ENCODE assay signal across 27 cellular contexts in the genomic region with DNA sequence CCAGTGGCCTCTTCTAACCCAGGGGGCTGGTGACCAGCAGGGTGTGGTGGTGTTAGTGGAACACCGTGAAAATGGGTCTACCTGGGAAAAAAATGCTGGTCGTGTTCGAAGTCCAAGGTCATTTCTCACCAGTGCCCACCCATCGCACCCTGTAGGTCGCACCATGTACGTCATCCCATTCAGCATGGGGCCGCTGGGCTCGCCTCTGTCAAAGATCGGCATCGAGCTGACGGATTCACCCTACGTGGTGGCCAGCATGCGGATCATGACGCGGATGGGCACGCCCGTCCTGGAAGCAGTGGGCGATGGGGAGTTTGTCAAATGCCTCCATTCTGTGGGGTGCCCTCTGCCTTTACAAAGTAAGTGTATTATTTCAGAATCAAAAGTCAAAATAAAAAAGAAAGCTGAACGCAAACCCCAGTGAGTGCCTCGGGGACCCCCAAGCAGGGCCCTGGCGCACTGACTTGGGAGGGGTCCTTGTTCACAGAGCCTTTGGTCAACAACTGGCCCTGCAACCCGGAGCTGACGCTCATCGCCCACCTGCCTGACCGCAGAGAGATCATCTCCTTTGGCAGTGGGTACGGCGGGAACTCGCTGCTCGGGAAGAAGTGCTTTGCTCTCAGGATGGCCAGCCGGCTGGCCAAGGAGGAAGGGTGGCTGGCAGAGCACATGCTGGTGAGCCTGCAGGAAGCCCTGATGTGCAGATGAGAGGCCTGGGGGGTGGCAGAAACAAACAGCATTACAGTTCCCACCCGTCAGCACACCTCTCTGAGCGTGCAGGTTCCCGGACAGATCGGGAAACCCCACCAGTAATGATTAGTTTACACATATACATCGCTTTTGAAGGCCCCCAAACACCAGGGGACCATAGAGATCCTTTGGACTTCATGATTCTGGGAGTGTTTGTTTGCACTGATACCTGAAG. TPM values are rescaled to one million over a fixed set of nuclear protein-coding genes. Genes with fewer than 3 reads are reported as not detected.
"Had no signal": no experiment of that assay in that cellular context is flagged by ENCODE, and none has a peak within 500 bp of the region (broad histone marks: within the 10 kb centered on the region; RNA-seq: fewer than 3 reads in every experiment).

No MANE protein-coding gene starts in this region.

- H3K27ac Mint-ChIP-seq: activated CD4-positive, alpha-beta memory T cell treated with anti-CD3 and anti-CD28 coated beads, Interleukin-2, amount 10 ng/mL, durations not matched to agents 7 days and 5 days; activated CD4-positive, alpha-beta T cell treated with anti-CD3 and anti-CD28 coated beads, Interleukin-2, amount 10 ng/mL, durations not matched to agents 7 days and 5 days; activated naive CD4-positive, alpha-beta T cell treated with anti-CD3 and anti-CD28 coated beads, Interleukin-2, amount 10 ng/mL, durations not matched to agents 7 days and 5 days; activated naive CD8-positive, alpha-beta T cell treated with anti-CD3 and anti-CD28 coated beads for 36 hours; activated T-helper 17 cell treated with anti-CD3 and anti-CD28 coated beads, Interleukin-2, amount 50 U/mL, for 72 hours had no signal

- H3K4me1 ChIP-seq: breast epithelium had no signal

- DNase-seq: activated CD4-positive, alpha-beta memory T cell treated with anti-CD3 and anti-CD28 coated beads, Interleukin-2, amount 10 ng/mL, durations not matched to agents 7 days and 5 days; activated CD4-positive, alpha-beta T cell treated with anti-CD3 and anti-CD28 coated beads, Interleukin-2, amount 10 ng/mL, durations not matched to agents 7 days and 5 days; activated CD4-positive, CD25-positive, alpha-beta regulatory T cell; activated gamma-delta T cell; activated naive CD4-positive, alpha-beta T cell treated with anti-CD3 and anti-CD28 coated beads, Interleukin-2, amount 10 ng/mL, durations not matched to agents 7 days and 5 days; activated naive CD8-positive, alpha-beta T cell treated with anti-CD3 and anti-CD28 coated beads for 36 hours; activated T-cell treated with anti-CD3 and anti-CD28 coated beads for 4 hours; activated T-cell treated with anti-CD3 and anti-CD28 coated beads, Interleukin-2, amount 50 U/mL, for 48 hours; adrenal gland; aorta; IMR-90; Kasumi-1; KBM-7; NCI-H1105 treated with DMSO at 0.1 percent for 48 hours; NCI-H146; NCI-H187 treated with DMSO at 0.1 percent for 48 hours; NCI-H2081 treated with DMSO at 0.1 percent for 48 hours; NCI-H446; NCI-H524; PC-3; SK-N-SH; T-helper 1 cell had no signal

- H3K4me3 Mint-ChIP-seq: activated CD4-positive, alpha-beta memory T cell treated with anti-CD3 and anti-CD28 coated beads, Interleukin-2, amount 10 ng/mL, durations not matched to agents 7 days and 5 days; activated CD4-positive, alpha-beta T cell treated with anti-CD3 and anti-CD28 coated beads, Interleukin-2, amount 10 ng/mL, durations not matched to agents 7 days and 5 days; activated naive CD4-positive, alpha-beta T cell treated with anti-CD3 and anti-CD28 coated beads, Interleukin-2, amount 10 ng/mL, durations not matched to agents 7 days and 5 days; activated naive CD8-positive, alpha-beta T cell treated with anti-CD3 and anti-CD28 coated beads for 36 hours; activated T-helper 17 cell treated with anti-CD3 and anti-CD28 coated beads, Interleukin-2, amount 50 U/mL, for 72 hours had no signal

- H3K9ac ChIP-seq: SK-N-SH had no signal

- ATAC-seq: activated T-helper 17 cell treated with anti-CD3 and anti-CD28 coated beads, Interleukin-2, amount 50 U/mL, for 72 hours; PC-3 had no signal

- H3K36me3 Mint-ChIP-seq: activated naive CD4-positive, alpha-beta T cell treated with anti-CD3 and anti-CD28 coated beads, Interleukin-2, amount 10 ng/mL, durations not matched to agents 7 days and 5 days; activated naive CD8-positive, alpha-beta T cell treated with anti-CD3 and anti-CD28 coated beads for 36 hours had no signal

- H3K27ac ChIP-seq: adrenal gland, breast epithelium, VCaP had no signal

- H3K4me1 Mint-ChIP-seq: activated CD4-positive, alpha-beta memory T cell treated with anti-CD3 and anti-CD28 coated beads, Interleukin-2, amount 10 ng/mL, durations not matched to agents 7 days and 5 days; activated CD4-positive, alpha-beta T cell treated with anti-CD3 and anti-CD28 coated beads, Interleukin-2, amount 10 ng/mL, durations not matched to agents 7 days and 5 days; activated naive CD4-positive, alpha-beta T cell treated with anti-CD3 and anti-CD28 coated beads, Interleukin-2, amount 10 ng/mL, durations not matched to agents 7 days and 5 days; activated naive CD8-positive, alpha-beta T cell treated with anti-CD3 and anti-CD28 coated beads for 36 hours; activated T-helper 17 cell treated with anti-CD3 and anti-CD28 coated beads, Interleukin-2, amount 50 U/mL, for 72 hours had no signal

- H3K4me2 ChIP-seq: SK-N-SH had no signal

- H3K4me3 ChIP-seq: adrenal gland, breast epithelium had no signal

- H3K9me3 Mint-ChIP-seq: activated CD4-positive, alpha-beta memory T cell treated with anti-CD3 and anti-CD28 coated beads, Interleukin-2, amount 10 ng/mL, durations not matched to agents 7 days and 5 days; activated CD4-positive, alpha-beta T cell treated with anti-CD3 and anti-CD28 coated beads, Interleukin-2, amount 10 ng/mL, durations not matched to agents 7 days and 5 days; activated naive CD4-positive, alpha-beta T cell treated with anti-CD3 and anti-CD28 coated beads, Interleukin-2, amount 10 ng/mL, durations not matched to agents 7 days and 5 days; activated naive CD8-positive, alpha-beta T cell treated with anti-CD3 and anti-CD28 coated beads for 36 hours; activated T-helper 17 cell treated with anti-CD3 and anti-CD28 coated beads, Interleukin-2, amount 50 U/mL, for 72 hours had no signal

- H3K36me3 ChIP-seq: adrenal gland, breast epithelium had no signal

- H3K9me3 ChIP-seq: adrenal gland, breast epithelium, SK-N-SH had no signal

RNA-seq across cellular contexts. Expression of a gene that starts 1.9 kb away (rescaled TPM):
- total RNA-seq: activated CD4-positive, alpha-beta memory T cell treated with anti-CD3 and anti-CD28 coated beads, Interleukin-2, amount 10 ng/mL, durations not matched to agents 7 days and 5 days; activated CD4-positive, alpha-beta T cell treated with anti-CD3 and anti-CD28 coated beads, Interleukin-2, amount 10 ng/mL, durations not matched to agents 7 days and 5 days; activated CD8-positive, alpha-beta memory T cell treated with anti-CD3 and anti-CD28 coated beads for 36 hours; activated naive CD8-positive, alpha-beta T cell treated with anti-CD3 and anti-CD28 coated beads for 36 hours; activated T-helper 17 cell treated with anti-CD3 and anti-CD28 coated beads, Interleukin-2, amount 50 U/mL, for 72 hours; IMR-90; PC-3; T-helper 2 cell treated with Interferon-gamma antibody and Interleukin-4, amounts not matched to agents 100 ng/mL and 5 ng/mL, for 36 hours had no signal
- polyA plus RNA-seq: IMR-90, SK-N-SH had no signal

RNA-seq across cellular contexts. Expression of a gene that starts 37.9 kb away (rescaled TPM):
- total RNA-seq: activated CD4-positive, alpha-beta memory T cell treated with anti-CD3 and anti-CD28 coated beads, Interleukin-2, amount 10 ng/mL, durations not matched to agents 7 days and 5 days; activated CD4-positive, alpha-beta T cell treated with anti-CD3 and anti-CD28 coated beads, Interleukin-2, amount 10 ng/mL, durations not matched to agents 7 days and 5 days; activated CD8-positive, alpha-beta memory T cell treated with anti-CD3 and anti-CD28 coated beads for 36 hours; activated naive CD8-positive, alpha-beta T cell treated with anti-CD3 and anti-CD28 coated beads for 36 hours; activated T-helper 17 cell treated with anti-CD3 and anti-CD28 coated beads, Interleukin-2, amount 50 U/mL, for 72 hours; aorta; breast epithelium; IMR-90; PC-3; T-helper 2 cell treated with Interferon-gamma antibody and Interleukin-4, amounts not matched to agents 100 ng/mL and 5 ng/mL, for 36 hours had no signal
- polyA plus RNA-seq: aorta, IMR-90, SK-N-SH had no signal

RNA-seq across cellular contexts. Expression of a gene that starts 57.4 kb away (rescaled TPM):
- total RNA-seq: IMR-90, PC-3 had no signal
- polyA plus RNA-seq: IMR-90, SK-N-SH had no signal
